ENCODE assay signal across 12 cellular contexts in the genomic region with DNA sequence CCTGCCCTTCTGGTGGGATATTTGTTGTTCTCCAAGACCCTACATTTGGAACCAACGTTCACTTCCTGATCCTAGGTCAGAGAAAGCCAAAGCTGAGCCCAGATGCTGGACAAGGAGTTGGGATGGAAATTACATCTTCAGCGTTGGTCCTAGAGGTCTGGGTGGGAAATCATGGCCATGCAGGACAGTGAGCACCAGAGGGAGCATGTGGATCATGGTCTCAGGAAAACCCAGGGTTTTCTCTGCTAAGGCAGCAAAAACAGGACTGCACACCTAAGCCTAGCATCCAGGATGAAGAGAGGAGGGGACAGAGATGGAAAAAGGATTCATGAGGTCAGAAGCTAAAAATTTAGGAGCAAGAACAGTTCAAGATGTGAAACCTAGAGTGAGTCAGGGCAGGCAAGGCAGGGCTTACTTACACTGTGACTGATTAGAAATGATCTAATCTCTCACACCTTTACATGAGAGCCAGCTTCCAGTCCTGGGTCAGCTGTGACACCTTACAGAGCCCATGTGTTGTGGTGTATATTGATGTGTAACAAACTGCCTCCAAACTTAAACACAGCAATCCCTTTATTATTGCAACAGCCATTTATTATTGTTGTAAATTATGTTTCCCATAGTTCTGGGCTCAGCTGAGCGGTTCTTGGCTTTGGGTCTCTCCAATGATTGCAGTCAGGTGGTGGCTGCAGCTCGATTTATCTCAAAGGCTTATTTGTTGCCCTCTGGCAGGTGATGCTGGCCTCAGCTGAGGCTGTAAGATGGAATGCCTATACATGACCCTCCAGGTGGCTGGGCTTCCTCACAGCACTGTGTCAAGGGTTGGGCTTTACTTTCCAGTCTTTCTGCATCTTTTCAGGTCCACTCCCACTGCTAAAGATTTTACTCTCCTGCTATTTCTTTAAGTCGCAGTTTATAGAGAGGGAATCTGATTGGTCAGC. TPM values are rescaled to one million over a fixed set of nuclear protein-coding genes. Genes with fewer than 3 reads are reported as not detected.
A peak's percentile ranks its signal among the peaks of the same experiment; 100 is the strongest.
DNase-seq lines count a peak whose midpoint lies in the region; ATAC-seq, FAIRE-seq and TF ChIP-seq lines count a peak whose summit lies in the region.
"Had no signal": no experiment of that assay in that cellular context is flagged by ENCODE, and none has a peak within 500 bp of the region (broad histone marks: within the 10 kb centered on the region; RNA-seq: fewer than 3 reads in every experiment).

No MANE protein-coding gene starts in this region.

- no peaks in the 10 kb centered on the region for H3K36me3 Mint-ChIP-seq in activated T-helper 17 cell treated with anti-CD3 and anti-CD28 coated beads, Interleukin-2, amount 50 U/mL, for 72 hours (ENCODE audit: low read depth)

- intact Hi-C loops in tibial artery (cut with DNase I; ENCODE audit: low total_unique reads), result no loop called here

- TF ChIP-seq CTCF in BE2C (IDR thresholded peaks at IDR 0.05; ENCODE audit: low read depth, low read length) (peak; percentile 8; the same call in 1 of the 2 replicates), tibial artery (IDR thresholded peaks at IDR 0.05) (no peak)

- H3K4me3 ChIP-seq in BE2C (ENCODE audit: low read depth, low read length) (no peak overlapping the region), tibial artery (no peak overlapping the region)
- H3K4me3 ChIP-seq: HAP-1 had no signal

- peaks cover 6% of the 10 kb centered on the region for H3K27me3 Mint-ChIP-seq in activated T-helper 17 cell treated with anti-CD3 and anti-CD28 coated beads, Interleukin-2, amount 50 U/mL, for 72 hours

- FAIRE-seq in urothelium cell line (lab: Jason Lieb, UNC), result no peak

- H3K9me3 ChIP-seq in BE2C (no peaks in the 10 kb centered on the region), tibial artery (no peaks in the 10 kb centered on the region)
- H3K9me3 ChIP-seq: HAP-1, neutrophil had no signal

- H3K27ac ChIP-seq in tibial artery, result no peak overlapping the region
- H3K27ac ChIP-seq: neutrophil had no signal

- H3K27ac Mint-ChIP-seq in activated T-helper 17 cell treated with anti-CD3 and anti-CD28 coated beads, Interleukin-2, amount 50 U/mL, for 72 hours, result no peak overlapping the region

- peaks cover 2% of the 10 kb centered on the region for H3K4me1 Mint-ChIP-seq in activated T-helper 17 cell treated with anti-CD3 and anti-CD28 coated beads, Interleukin-2, amount 50 U/mL, for 72 hours

- H3K27me3 ChIP-seq in BE2C, result no peaks in the 10 kb centered on the region
- peaks cover 0 to 5% of the 10 kb centered on the region in 2 donors for H3K27me3 ChIP-seq in tibial artery

- no peak for DNase-seq in BE2C
- DNase-seq in HCEC 1CT, result peak; percentile 37
- peak; percentile 39 to 49 for DNase-seq in lung microvascular endothelial cell (ENCODE audit: low read depth in 2 of 2)
- no peak for DNase-seq in NCI-H748 treated with DMSO at 0.1 percent for 48 hours (lab: John Stamatoyannopoulos, UW)
- DNase-seq in urothelium cell line (ENCODE audit: low spot score), result no peak
- no peak for DNase-seq in tibial artery
- DNase-seq: GF-D8, kidney glomerular epithelial cell, NCI-H510A had no signal

- no peaks in the 10 kb centered on the region for H3K9me3 Mint-ChIP-seq in activated T-helper 17 cell treated with anti-CD3 and anti-CD28 coated beads, Interleukin-2, amount 50 U/mL, for 72 hours

- H3K4me3 Mint-ChIP-seq in activated T-helper 17 cell treated with anti-CD3 and anti-CD28 coated beads, Interleukin-2, amount 50 U/mL, for 72 hours, result no peak overlapping the region

- H3K36me3 ChIP-seq in BE2C (no peaks in the 10 kb centered on the region), tibial artery (no peaks in the 10 kb centered on the region)
- H3K36me3 ChIP-seq: HAP-1, neutrophil had no signal

- peak; percentile 60 for ATAC-seq in activated T-helper 17 cell treated with anti-CD3 and anti-CD28 coated beads, Interleukin-2, amount 50 U/mL, for 72 hours (replicated peaks)

- H3K4me1 ChIP-seq in BE2C, result no peaks in the 10 kb centered on the region
- H3K4me1 ChIP-seq in tibial artery, result no peaks in the 10 kb centered on the region
- H3K4me1 ChIP-seq: HAP-1 had no signal

RNA-seq across cellular contexts. Expression of a gene that starts 6.5 kb away (rescaled TPM):
- polyA plus RNA-seq in BE2C (2012; ENCODE audit: insufficient read depth, insufficient read length, low read depth), result not detected
- not detected for total RNA-seq in activated T-helper 17 cell treated with anti-CD3 and anti-CD28 coated beads, Interleukin-2, amount 50 U/mL, for 72 hours
- total RNA-seq in lung microvascular endothelial cell, result not detected in 2 replicates

RNA-seq across cellular contexts. Expression of a gene that starts 16.1 kb away (rescaled TPM):
- not detected for polyA plus RNA-seq in BE2C (2012; ENCODE audit: insufficient read depth, insufficient read length, low read depth)
- total RNA-seq in activated T-helper 17 cell treated with anti-CD3 and anti-CD28 coated beads, Interleukin-2, amount 50 U/mL, for 72 hours, result not detected
- not detected in 2 replicates for total RNA-seq in lung microvascular endothelial cell

RNA-seq across cellular contexts. Expression of a gene that starts 24.9 kb away (rescaled TPM):
- 0.25 TPM for polyA plus RNA-seq in BE2C (2012; ENCODE audit: insufficient read depth, insufficient read length, low read depth)
- total RNA-seq in activated T-helper 17 cell treated with anti-CD3 and anti-CD28 coated beads, Interleukin-2, amount 50 U/mL, for 72 hours, result 1 to 10 TPM in 1 of 2 donors, under 1 TPM in 1; 0.89 to 6.0 TPM
- under 0.01 and 0.44 TPM in 2 replicates for total RNA-seq in lung microvascular endothelial cell

RNA-seq across cellular contexts. Expression of a gene that starts 56.4 kb away (rescaled TPM):
- 0.09 TPM for polyA plus RNA-seq in BE2C (2012; ENCODE audit: insufficient read depth, insufficient read length, low read depth)
- total RNA-seq in activated T-helper 17 cell treated with anti-CD3 and anti-CD28 coated beads, Interleukin-2, amount 50 U/mL, for 72 hours, result 1 to 10 TPM in 1 of 2 donors, under 1 TPM in 1; 0.90 to 1.7 TPM
- total RNA-seq in lung microvascular endothelial cell, result 1.8 and 2.6 TPM in 2 replicates

Comparison
In these comparisons a context has a peak if more than half of its experiments do, and no peak if none do; other contexts are left out.
1. DNase-seq: peak in HCEC 1CT (single experiment) and lung microvascular endothelial cell (2 of 2); none in BE2C (single experiment), NCI-H748 treated with DMSO at 0.1 percent for 48 hours (single experiment), urothelium cell line (single experiment) and tibial artery (0 of 2).